In genomic region chr2:54558188-54558975, GRCh38 we compare ENCODE assay signal across 8 cellular contexts.
DNase-seq lines count a peak whose midpoint lies in the region; ATAC-seq and TF ChIP-seq lines count a peak whose summit lies in the region.

No MANE protein-coding gene starts in this region.

- POLR2A ChIA-PET in activated CD8-positive, alpha-beta T cell treated with anti-CD3 and anti-CD28 coated beads for 36 hours (lab: Charles Lee): interaction anchor here (0.9 to 6.5 kb wide), 18 partner anchors 10 to 105 kb away, joined by 3 to 100 read pairs (median 6); no protein-coding TSS in a partner anchor

- TF ChIP-seq POLR2A in GM18951 (IDR thresholded peaks at IDR 0.05; ENCODE audit: extremely low read depth, insufficient read depth, insufficient read length): peak; percentile 71

- H3K9me3 ChIP-seq in endocrine pancreas (ENCODE audit: control insufficient read depth, low read length): no peaks in the 10 kb centered on the region

- no peaks in the 10 kb centered on the region for H3K4me1 ChIP-seq in endocrine pancreas (ENCODE audit: control insufficient read depth, insufficient read depth, low read length)

- intact Hi-C loops in activated CD8-positive, alpha-beta T cell treated with anti-CD3 and anti-CD28 coated beads for 36 hours (cut with micrococcal nuclease): loop anchor here (2.0 to 5.0 kb wide), 3 partner anchors 14 to 36 kb away; no protein-coding TSS in a partner anchor

- peaks cover 50% of the 10 kb centered on the region for H3K4me1 Mint-ChIP-seq in activated CD8-positive, alpha-beta T cell treated with anti-CD3 and anti-CD28 coated beads for 36 hours (ENCODE audit: low read depth)
- H3K4me1 Mint-ChIP-seq in stimulated activated naive CD8-positive, alpha-beta T cell treated with anti-CD3 and anti-CD28 coated beads, Interleukin-15, amount 100 ng/mL, for 72 hours: peaks cover 59% of the 10 kb centered on the region

- no peaks in the 10 kb centered on the region for H3K36me3 ChIP-seq in endocrine pancreas (ENCODE audit: control insufficient read depth, insufficient read depth, low read length)

- H3K9ac ChIP-seq in endocrine pancreas (ENCODE audit: control insufficient read depth, insufficient read depth, low read length): peak overlapping the region; percentile 85

- H3K27me3 ChIP-seq in endocrine pancreas (ENCODE audit: control insufficient read depth, insufficient read depth, low read length): no peaks in the 10 kb centered on the region

- CTCF ChIA-PET in activated CD8-positive, alpha-beta T cell treated with anti-CD3 and anti-CD28 coated beads for 36 hours (lab: Charles Lee): interaction anchor here (0.8 to 5.5 kb wide), 18 partner anchors 11 to 147 kb away, joined by 3 to 34 read pairs (median 11); no protein-coding TSS in a partner anchor

- H3K4me3 ChIP-seq in endocrine pancreas (ENCODE audit: control insufficient read depth, insufficient read depth, low read length): peak overlapping the region; percentile 70

- no peaks in the 10 kb centered on the region for H3K27me3 Mint-ChIP-seq in activated CD8-positive, alpha-beta T cell treated with anti-CD3 and anti-CD28 coated beads for 36 hours
- H3K27me3 Mint-ChIP-seq in stimulated activated naive CD8-positive, alpha-beta T cell treated with anti-CD3 and anti-CD28 coated beads, Interleukin-15, amount 100 ng/mL, for 72 hours: no peaks in the 10 kb centered on the region

- DNase-seq in AG08396 (ENCODE audit: low spot score): peak; percentile 33
- DNase-seq in NCI-H524 treated with DMSO at 0.1 percent for 48 hours (lab: John Stamatoyannopoulos, UW): peak; percentile 37
- DNase-seq in activated CD8-positive, alpha-beta T cell treated with anti-CD3 and anti-CD28 coated beads for 36 hours: peak; percentile 84
- DNase-seq in mucosa of gallbladder (ENCODE audit: low spot score): peak; percentile 74
- peak; percentile 73 to 77 for DNase-seq in stimulated activated naive CD8-positive, alpha-beta T cell treated with anti-CD3 and anti-CD28 coated beads, Interleukin-15, amount 100 ng/mL, for 72 hours

- peaks cover 11% of the 10 kb centered on the region for H3K36me3 Mint-ChIP-seq in activated CD8-positive, alpha-beta T cell treated with anti-CD3 and anti-CD28 coated beads for 36 hours (ENCODE audit: low read depth)

- H3K4me3 Mint-ChIP-seq in activated CD8-positive, alpha-beta T cell treated with anti-CD3 and anti-CD28 coated beads for 36 hours: peak overlapping the region; percentile 86
- H3K4me3 Mint-ChIP-seq in stimulated activated naive CD8-positive, alpha-beta T cell treated with anti-CD3 and anti-CD28 coated beads, Interleukin-15, amount 100 ng/mL, for 72 hours: peak overlapping the region; percentile 92 to 96

- peak; percentile 46 for ATAC-seq in HG03159 (IDR thresholded peaks at IDR 0.05; ENCODE audit: unreplicated experiment)
- peak; percentile 57 for ATAC-seq in activated CD8-positive, alpha-beta T cell treated with anti-CD3 and anti-CD28 coated beads for 36 hours
- peak; percentile 84 for ATAC-seq in stimulated activated naive CD8-positive, alpha-beta T cell treated with anti-CD3 and anti-CD28 coated beads, Interleukin-15, amount 100 ng/mL, for 72 hours

- H3K9me3 Mint-ChIP-seq in activated CD8-positive, alpha-beta T cell treated with anti-CD3 and anti-CD28 coated beads for 36 hours: no peaks in the 10 kb centered on the region
- no peaks in the 10 kb centered on the region for H3K9me3 Mint-ChIP-seq in stimulated activated naive CD8-positive, alpha-beta T cell treated with anti-CD3 and anti-CD28 coated beads, Interleukin-15, amount 100 ng/mL, for 72 hours

- in situ Hi-C loops in GM18951 (cut with MboI; ENCODE audit: low sequenced_read_pairs, unreplicated experiment): no loop called here

- no peak for TF ChIP-seq CTCF in activated CD8-positive, alpha-beta T cell treated with anti-CD3 and anti-CD28 coated beads for 36 hours (IDR thresholded peaks at IDR 0.05)

- peak overlapping the region; percentile 95 for H3K27ac Mint-ChIP-seq in activated CD8-positive, alpha-beta T cell treated with anti-CD3 and anti-CD28 coated beads for 36 hours
- H3K27ac Mint-ChIP-seq in stimulated activated naive CD8-positive, alpha-beta T cell treated with anti-CD3 and anti-CD28 coated beads, Interleukin-15, amount 100 ng/mL, for 72 hours: peak overlapping the region; percentile 81 to 98

Comparison
In these comparisons a context has a peak if more than half of its experiments do, and no peak if none do; other contexts are left out.
1. Peak in every context shown above with its lines: DNase-seq, ATAC-seq and H3K4me3 ChIP-seq.
2. DNase-seq: peak in every context shown above with its lines; median percentile 84 in activated CD8-positive, alpha-beta T cell treated with anti-CD3 and anti-CD28 coated beads for 36 hours; 75 in stimulated activated naive CD8-positive, alpha-beta T cell treated with anti-CD3 and anti-CD28 coated beads, Interleukin-15, amount 100 ng/mL, for 72 hours; 74 in mucosa of gallbladder; 37 in NCI-H524 treated with DMSO at 0.1 percent for 48 hours; 33 in AG08396.